In the genomic region with DNA sequence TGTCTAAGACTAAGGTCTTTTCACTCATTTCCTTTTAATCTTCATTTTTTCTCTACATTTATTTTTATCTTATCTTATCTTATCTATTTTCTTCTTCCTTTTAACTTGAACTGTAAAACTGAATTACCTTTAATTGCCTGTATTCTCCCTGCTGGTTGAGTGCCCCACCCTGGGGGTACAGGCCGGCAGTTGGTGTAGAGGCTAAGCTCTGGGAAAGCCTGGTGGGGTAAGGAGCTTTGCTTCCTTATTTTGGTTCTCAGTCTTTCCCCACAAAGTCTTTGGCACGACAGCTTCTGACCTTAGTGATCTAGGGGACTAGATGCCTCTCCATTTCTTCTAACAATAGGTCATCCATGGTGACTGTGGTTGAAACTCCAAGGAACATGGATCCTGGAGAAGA, we compare ENCODE assay signal across 21 cellular contexts. TPM values are rescaled to one million over a fixed set of nuclear protein-coding genes. Genes with fewer than 3 reads are reported as not detected.
"Had no signal": no experiment of that assay in that cellular context is flagged by ENCODE, and none has a peak within 500 bp of the region (broad histone marks: within the 10 kb centered on the region; RNA-seq: fewer than 3 reads in every experiment).

No MANE protein-coding gene starts in this region.

- H3K27me3 Mint-ChIP-seq: activated B cell treated with CpG ODN at 0.5 μM for 24 hours; activated CD8-positive, alpha-beta T cell treated with anti-CD3 and anti-CD28 coated beads for 36 hours; activated T-cell treated with anti-CD3 and anti-CD28 coated beads, Interleukin-2, amount 50 U/mL, for 24 hours; progenitor cell of endocrine pancreas had no signal

- H3K4me3 Mint-ChIP-seq: activated B cell treated with CpG ODN at 0.5 μM for 24 hours; activated CD4-positive, alpha-beta T cell treated with anti-CD3 and anti-CD28 coated beads, Interleukin-2, amount 10 ng/mL, durations not matched to agents 24 days and 14 days; activated CD8-positive, alpha-beta T cell treated with anti-CD3 and anti-CD28 coated beads for 36 hours; activated T-cell treated with anti-CD3 and anti-CD28 coated beads, Interleukin-2, amount 50 U/mL, for 24 hours; nephron; T-helper 2 cell treated with Interferon-gamma antibody and Interleukin-4, amounts not matched to agents 5 μg/mL and 100 μg/mL, for 36 hours had no signal

- H3K36me3 ChIP-seq: brain microvascular endothelial cell, lower lobe of right lung, thyroid gland had no signal

- H3K27me3 ChIP-seq: brain microvascular endothelial cell, thyroid gland had no signal

- H3K27ac Mint-ChIP-seq: activated B cell treated with CpG ODN at 0.5 μM for 24 hours; activated CD4-positive, alpha-beta T cell treated with anti-CD3 and anti-CD28 coated beads, Interleukin-2, amount 10 ng/mL, durations not matched to agents 24 days and 14 days; activated CD8-positive, alpha-beta T cell treated with anti-CD3 and anti-CD28 coated beads for 36 hours; activated T-cell treated with anti-CD3 and anti-CD28 coated beads, Interleukin-2, amount 50 U/mL, for 24 hours; activated T-helper 2 cell treated with anti-CD3 and anti-CD28 coated beads, Interferon-gamma antibody, Interleukin-2, Interleukin-4, amounts not matched to agents 10 μg/mL and 5 μg/mL and 100 μg/mL, durations not matched to agents 14 hours and 24 hours and 36 hours; nephron; progenitor cell of endocrine pancreas; T-helper 2 cell treated with Interferon-gamma antibody and Interleukin-4, amounts not matched to agents 5 μg/mL and 100 μg/mL, for 36 hours had no signal

- H3K27ac ChIP-seq: brain microvascular endothelial cell, coronary artery, lower lobe of right lung, thyroid gland had no signal

- H3K9me3 Mint-ChIP-seq: activated B cell treated with CpG ODN at 0.5 μM for 24 hours; activated T-cell treated with anti-CD3 and anti-CD28 coated beads, Interleukin-2, amount 50 U/mL, for 24 hours; activated T-helper 2 cell treated with anti-CD3 and anti-CD28 coated beads, Interferon-gamma antibody, Interleukin-2, Interleukin-4, amounts not matched to agents 10 μg/mL and 5 μg/mL and 100 μg/mL, durations not matched to agents 14 hours and 24 hours and 36 hours; T-helper 2 cell treated with Interferon-gamma antibody and Interleukin-4, amounts not matched to agents 5 μg/mL and 100 μg/mL, for 36 hours had no signal

- H3K9me3 ChIP-seq: lower lobe of right lung, thyroid gland had no signal

- H3K4me3 ChIP-seq: coronary artery, lower lobe of right lung, thyroid gland had no signal

- ATAC-seq: activated CD8-positive, alpha-beta T cell treated with anti-CD3 and anti-CD28 coated beads for 36 hours; lower lobe of right lung had no signal

- H3K4me1 ChIP-seq: lower lobe of right lung, thyroid gland had no signal

- H3K4me1 Mint-ChIP-seq: activated B cell treated with CpG ODN at 0.5 μM for 24 hours; activated CD4-positive, alpha-beta T cell treated with anti-CD3 and anti-CD28 coated beads, Interleukin-2, amount 10 ng/mL, durations not matched to agents 24 days and 14 days; nephron had no signal

- DNase-seq: activated B cell treated with CpG ODN at 0.5 μM for 24 hours; activated CD4-positive, alpha-beta T cell treated with anti-CD3 and anti-CD28 coated beads, Interleukin-2, amount 10 ng/mL, durations not matched to agents 24 days and 14 days; activated CD8-positive, alpha-beta T cell treated with anti-CD3 and anti-CD28 coated beads for 36 hours; activated naive CD4-positive, alpha-beta T cell treated with Interleukin-2 at 50 U/mL for 16 hours; activated T-cell treated with anti-CD3 and anti-CD28 coated beads, Interleukin-2, amount 50 U/mL, for 24 hours; brain microvascular endothelial cell; central memory CD4-positive, alpha-beta T cell; foreskin melanocyte; hypothalamus; islet precursor cell; lower lobe of right lung; occipital lobe; stimulated activated CD8-positive, alpha-beta memory T cell treated with anti-CD3 and anti-CD28 coated beads, Interleukin-4, amount 100 ng/mL, for 48 hours; stimulated activated naive CD4-positive, alpha-beta T cell; thyroid gland had no signal

RNA-seq across cellular contexts. Expression of gene OXER1, which starts 55.2 kb away (rescaled TPM):
- total RNA-seq: epithelial cell of proximal tubule, occipital lobe had no signal
